ENCODE assay signal across 1 cellular context in genomic region chr16:67528870-67529638, GRCh38.
TF ChIP-seq lines count a peak whose summit lies in the region.

No MANE protein-coding gene starts in this region.

TF ChIP-seq in HepG2, 621 proteins besides CTCF, POLR2A, EP300 and RAD21 (continued from another document and continues in another):
- no peak for TF ChIP-seq KIAA2018 (CRISPR knock-in tag; IDR thresholded peaks at IDR 0.05; ENCODE audit: borderline replicate concordance)
- TF ChIP-seq ZBTB7A (CRISPR knock-in tag; IDR thresholded peaks at IDR 0.05): peak; percentile 43; the same call in 1 of the 2 replicates
- TF ChIP-seq MLLT10 (CRISPR knock-in tag; IDR thresholded peaks at IDR 0.05): no peak
- no peak for TF ChIP-seq MIXL1 (CRISPR knock-in tag; IDR thresholded peaks at IDR 0.05)
- peak; percentile 50; the same call in 1 of the 2 replicates for TF ChIP-seq ZNF274 (CRISPR knock-in tag; IDR thresholded peaks at IDR 0.05)
- 0 out of 2 replicates have a peak, but pooled peaks have one; percentile 63 for TF ChIP-seq ZNF431 (CRISPR knock-in tag; IDR thresholded peaks at IDR 0.05; ENCODE audit: borderline replicate concordance, low read depth)
- TF ChIP-seq BRCA1 (CRISPR knock-in tag; IDR thresholded peaks at IDR 0.05): no peak
- no peak for TF ChIP-seq RORA (CRISPR knock-in tag; IDR thresholded peaks at IDR 0.05)
- peak; percentile 83 for TF ChIP-seq ZNF800 (CRISPR knock-in tag; IDR thresholded peaks at IDR 0.05)
- no peak for TF ChIP-seq HDAC1 (CRISPR knock-in tag; IDR thresholded peaks at IDR 0.05)
- no peak for TF ChIP-seq ATF7 (IDR thresholded peaks at IDR 0.05)
- TF ChIP-seq ATF7 (CRISPR knock-in tag; IDR thresholded peaks at IDR 0.05): 0 out of 2 replicates have a peak, but pooled peaks have one; percentile 29
- 0 out of 2 replicates have a peak, but pooled peaks have one; percentile 50 for TF ChIP-seq ZSCAN21 (CRISPR knock-in tag; IDR thresholded peaks at IDR 0.05; ENCODE audit: borderline replicate concordance)
- TF ChIP-seq ZIK1 (CRISPR knock-in tag; IDR thresholded peaks at IDR 0.05; ENCODE audit: borderline replicate concordance, low read depth): 0 out of 2 replicates have a peak, but pooled peaks have one; percentile 5
- peak; percentile 12; the same call in 1 of the 2 replicates for TF ChIP-seq PRDM4 (CRISPR knock-in tag; IDR thresholded peaks at IDR 0.05; ENCODE audit: borderline replicate concordance)
- TF ChIP-seq TEF (CRISPR knock-in tag; IDR thresholded peaks at IDR 0.05): 0 out of 2 replicates have a peak, but pooled peaks have one; percentile 16
- TF ChIP-seq REXO4 (CRISPR knock-in tag; IDR thresholded peaks at IDR 0.05; ENCODE audit: borderline replicate concordance): no peak
- TF ChIP-seq ZNF766 (CRISPR knock-in tag; IDR thresholded peaks at IDR 0.05; ENCODE audit: borderline replicate concordance): peak; percentile 74; the same call in 1 of the 2 replicates
- TF ChIP-seq ZKSCAN8 (CRISPR knock-in tag; IDR thresholded peaks at IDR 0.05; ENCODE audit: borderline replicate concordance): 0 out of 2 replicates have a peak, but pooled peaks have one; percentile 13
- TF ChIP-seq ZNF724P (CRISPR knock-in tag; IDR thresholded peaks at IDR 0.05; ENCODE audit: borderline replicate concordance): no peak
- TF ChIP-seq ZNF549 (CRISPR knock-in tag; IDR thresholded peaks at IDR 0.05): no peak
- TF ChIP-seq ZFP41 (CRISPR knock-in tag; IDR thresholded peaks at IDR 0.05; ENCODE audit: borderline replicate concordance): no peak
- TF ChIP-seq ATF6 (CRISPR knock-in tag; conservative IDR thresholded peaks at IDR 0.05): no peak
- peak; percentile 43; the same call in 1 of the 2 replicates for TF ChIP-seq NAIF1 (CRISPR knock-in tag; IDR thresholded peaks at IDR 0.05; ENCODE audit: borderline replicate concordance)
- TF ChIP-seq ZBED4 (CRISPR knock-in tag; IDR thresholded peaks at IDR 0.05; ENCODE audit: borderline replicate concordance): no peak
- peak; percentile 6; the same call in 1 of the 2 replicates for TF ChIP-seq ZNF558 (CRISPR knock-in tag; IDR thresholded peaks at IDR 0.05; ENCODE audit: borderline replicate concordance)
- TF ChIP-seq THRA (CRISPR knock-in tag; IDR thresholded peaks at IDR 0.05; ENCODE audit: borderline replicate concordance): no peak; the same call in 1 of the 2 replicates
- TF ChIP-seq SMAD9 (CRISPR knock-in tag; IDR thresholded peaks at IDR 0.05): no peak
- peak; percentile 6; the same call in 1 of the 2 replicates for TF ChIP-seq RXRA (CRISPR knock-in tag; IDR thresholded peaks at IDR 0.05)
- TF ChIP-seq HNF4A (CRISPR knock-in tag; IDR thresholded peaks at IDR 0.05): no peak
- TF ChIP-seq ZNF331 (CRISPR knock-in tag; IDR thresholded peaks at IDR 0.05): peak; percentile 20; the same call in 1 of the 2 replicates
- TF ChIP-seq ZNF703 (CRISPR knock-in tag; IDR thresholded peaks at IDR 0.05; ENCODE audit: borderline replicate concordance): peak; percentile 77; the same call in 1 of the 2 replicates
- no peak for TF ChIP-seq HOMEZ (CRISPR knock-in tag; IDR thresholded peaks at IDR 0.05; ENCODE audit: low read depth)
- TF ChIP-seq ZZZ3 (CRISPR knock-in tag; IDR thresholded peaks at IDR 0.05; ENCODE audit: borderline replicate concordance): no peak
- TF ChIP-seq ZNF572 (CRISPR knock-in tag; IDR thresholded peaks at IDR 0.05): peak; percentile 92; the same call in 1 of the 2 replicates
